Comparison of ENCODE assay signal across 1 cellular context in genomic region chr2:101252408-101253012, GRCh38.
TF ChIP-seq lines count a peak whose summit lies in the region.

TSS of gene CNOT11 (plus strand) at chr2:101252886. CDS start at chr2:101252965, 79 bp downstream.

TF ChIP-seq in HepG2, 621 proteins besides CTCF, POLR2A, EP300 and RAD21 (continued from another document and continues in another):
- TF ChIP-seq SMAD1 (CRISPR knock-in tag; IDR thresholded peaks at IDR 0.05; ENCODE audit: borderline replicate concordance, low read depth) (no peak; the same call in 1 of the 2 replicates), ZNF567 (CRISPR knock-in tag; IDR thresholded peaks at IDR 0.05; ENCODE audit: borderline replicate concordance) (peak; percentile 80; the same call in 1 of the 2 replicates), ZNF670 (CRISPR knock-in tag; IDR thresholded peaks at IDR 0.05; ENCODE audit: borderline replicate concordance) (peak; percentile 29; the same call in 1 of the 2 replicates), ZNF3 (CRISPR knock-in tag; IDR thresholded peaks at IDR 0.05) (no peak), ZNF572 (CRISPR knock-in tag; IDR thresholded peaks at IDR 0.05) (0 out of 2 replicates have a peak, but pooled peaks have one; percentile 15), FOXK2 (IDR thresholded peaks at IDR 0.05) (peak; percentile 65), KLF16 (CRISPR knock-in tag; IDR thresholded peaks at IDR 0.05) (peak in 1 of 2 experiments; percentile 98; a peak in 2 of 4 replicates), ZNF367 (CRISPR knock-in tag; IDR thresholded peaks at IDR 0.05; ENCODE audit: borderline replicate concordance) (no peak), KLF15 (CRISPR knock-in tag; IDR thresholded peaks at IDR 0.05; ENCODE audit: borderline replicate concordance) (no peak), ZNF770 (CRISPR knock-in tag; IDR thresholded peaks at IDR 0.05) (peak; percentile 44), KAT2B (IDR thresholded peaks at IDR 0.05; ENCODE audit: borderline replicate concordance, low read depth, low read length) (no peak), ZNF589 (CRISPR knock-in tag; conservative IDR thresholded peaks at IDR 0.05) (peak; percentile 93), RNF219 (CRISPR knock-in tag; IDR thresholded peaks at IDR 0.05) (0 out of 2 replicates have a peak, but pooled peaks have one; percentile 79), SETDB1 (CRISPR knock-in tag; IDR thresholded peaks at IDR 0.05; ENCODE audit: borderline replicate concordance) (no peak), IRF9 (CRISPR knock-in tag; IDR thresholded peaks at IDR 0.05; ENCODE audit: borderline replicate concordance) (no peak; the same call in 1 of the 2 replicates), TIGD3 (CRISPR knock-in tag; IDR thresholded peaks at IDR 0.05; ENCODE audit: borderline replicate concordance) (no peak), ZNF160 (CRISPR knock-in tag; IDR thresholded peaks at IDR 0.05) (peak; percentile 69; the same call in 1 of the 2 replicates), ZNF639 (CRISPR knock-in tag; conservative IDR thresholded peaks at IDR 0.05) (peak; percentile 69), MTA3 (CRISPR knock-in tag; IDR thresholded peaks at IDR 0.05) (no peak), ZNF713 (CRISPR knock-in tag; IDR thresholded peaks at IDR 0.05) (no peak), ZNF552 (CRISPR knock-in tag; IDR thresholded peaks at IDR 0.05; ENCODE audit: borderline replicate concordance) (peak; percentile 86; the same call in 1 of the 2 replicates), ZNF607 (CRISPR knock-in tag; IDR thresholded peaks at IDR 0.05; ENCODE audit: borderline replicate concordance) (peak; percentile 51; the same call in 1 of the 2 replicates), KLF6 (CRISPR knock-in tag; IDR thresholded peaks at IDR 0.05) (peak; percentile 43; the same call in 1 of the 2 replicates), TEAD3 (CRISPR knock-in tag; optimal IDR thresholded peaks at IDR 0.05; ENCODE audit: borderline replicate concordance) (peak; percentile 4), HHEX (CRISPR knock-in tag; IDR thresholded peaks at IDR 0.05) (no peak), ZBTB10 (CRISPR knock-in tag; IDR thresholded peaks at IDR 0.05; ENCODE audit: borderline replicate concordance) (no peak), MED8 (CRISPR knock-in tag; IDR thresholded peaks at IDR 0.05; ENCODE audit: insufficient replicate concordance) (no peak), ZBTB1 (CRISPR knock-in tag; IDR thresholded peaks at IDR 0.05; ENCODE audit: borderline replicate concordance) (no peak), ATF6 (CRISPR knock-in tag; conservative IDR thresholded peaks at IDR 0.05) (peak; percentile 62; the same call in 1 of the 2 replicates), ZSCAN5A (CRISPR knock-in tag; IDR thresholded peaks at IDR 0.05; ENCODE audit: borderline replicate concordance) (peak; percentile 44; the same call in 1 of the 2 replicates), PAX8 (CRISPR knock-in tag; IDR thresholded peaks at IDR 0.05; ENCODE audit: borderline replicate concordance) (0 out of 2 replicates have a peak, but pooled peaks have one; percentile 32), NFKB2 (CRISPR knock-in tag; IDR thresholded peaks at IDR 0.05; ENCODE audit: borderline replicate concordance) (peak; percentile 5; the same call in 1 of the 2 replicates), ZNF749 (CRISPR knock-in tag; IDR thresholded peaks at IDR 0.05; ENCODE audit: borderline replicate concordance) (peak; percentile 41; the same call in 1 of the 2 replicates), ZNF784 (CRISPR knock-in tag; IDR thresholded peaks at IDR 0.05; ENCODE audit: borderline replicate concordance) (0 out of 2 replicates have a peak, but pooled peaks have one; percentile 88), TRIM22 (IDR thresholded peaks at IDR 0.05) (no peak), ZNF768 (CRISPR knock-in tag; IDR thresholded peaks at IDR 0.05) (no peak; the same call in 1 of the 2 replicates), ZNF20 (CRISPR knock-in tag; IDR thresholded peaks at IDR 0.05) (no peak), CENPX (CRISPR knock-in tag; IDR thresholded peaks at IDR 0.05) (no peak), MTF2 (CRISPR knock-in tag; IDR thresholded peaks at IDR 0.05; ENCODE audit: borderline replicate concordance) (no peak), MIER2 (CRISPR knock-in tag; IDR thresholded peaks at IDR 0.05) (no peak), CHD4 (IDR thresholded peaks at IDR 0.05; ENCODE audit: borderline replicate concordance, low read length) (no peak), PTBP1 (IDR thresholded peaks at IDR 0.05; ENCODE audit: low read depth, low read length, poor library complexity, severe bottlenecking) (no peak), GABPB1 (CRISPR knock-in tag; IDR thresholded peaks at IDR 0.05) (peak; percentile 88), TCF12 (IDR thresholded peaks at IDR 0.05) (no peak), TCF12 (CRISPR knock-in tag; IDR thresholded peaks at IDR 0.05) (no peak)
